In the genomic region with DNA sequence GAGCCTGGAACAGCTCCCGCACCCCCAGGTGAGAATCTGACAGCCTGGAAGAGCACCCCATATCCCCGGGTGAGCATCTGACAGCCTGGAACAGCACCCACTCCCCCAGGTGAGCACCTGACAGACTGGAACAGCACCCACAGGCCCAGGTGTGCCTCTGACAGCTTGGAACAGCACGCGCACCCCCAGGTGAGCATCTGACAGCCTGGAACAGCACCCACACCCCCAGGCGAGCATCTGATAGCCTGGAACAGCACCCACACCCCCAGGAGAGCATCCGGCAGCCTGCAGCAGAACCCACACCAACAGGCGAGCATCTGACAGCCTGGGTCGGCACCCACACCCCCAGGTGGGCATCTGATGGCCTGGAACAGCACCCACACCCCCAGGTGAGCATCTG, we compare ENCODE assay signal across 3 cellular contexts. TPM values are rescaled to one million over a fixed set of nuclear protein-coding genes. Genes with fewer than 3 reads are reported as not detected.
"Had no signal": no experiment of that assay in that cellular context is flagged by ENCODE, and none has a peak within 500 bp of the region (broad histone marks: within the 10 kb centered on the region; RNA-seq: fewer than 3 reads in every experiment).

No MANE protein-coding gene starts in this region.

RNA-seq across cellular contexts. Expression of a gene that starts 27.0 kb away (rescaled TPM):
- total RNA-seq: astrocyte, gastrocnemius medialis, SJSA1 had no signal
